Comparison of ENCODE assay signal across 2 cellular contexts in the genomic region with DNA sequence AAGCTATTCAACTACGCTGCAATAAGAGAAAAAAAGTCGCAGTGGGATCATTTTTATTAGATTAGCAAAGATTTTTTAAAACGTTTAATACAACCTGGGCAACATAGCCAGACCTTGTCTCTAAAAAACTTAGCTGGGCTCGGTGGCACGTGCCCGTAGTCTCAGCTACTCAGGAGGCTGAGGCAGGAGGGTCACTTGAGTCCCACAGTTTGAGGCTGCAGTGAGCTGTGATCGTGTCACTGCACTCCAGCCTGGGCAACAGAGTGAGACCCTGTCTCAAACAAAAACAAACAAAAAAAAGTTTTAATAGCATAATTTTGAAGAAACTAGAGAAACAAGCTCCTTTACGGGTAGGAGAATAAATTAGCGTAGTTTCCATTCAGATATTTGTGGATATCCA.
TF ChIP-seq lines count a peak whose summit lies in the region.

No MANE protein-coding gene starts in this region.

TF ChIP-seq in IMR-90, 13 proteins besides CTCF, POLR2A, EP300 and RAD21:
- TF ChIP-seq, protein P1, sequence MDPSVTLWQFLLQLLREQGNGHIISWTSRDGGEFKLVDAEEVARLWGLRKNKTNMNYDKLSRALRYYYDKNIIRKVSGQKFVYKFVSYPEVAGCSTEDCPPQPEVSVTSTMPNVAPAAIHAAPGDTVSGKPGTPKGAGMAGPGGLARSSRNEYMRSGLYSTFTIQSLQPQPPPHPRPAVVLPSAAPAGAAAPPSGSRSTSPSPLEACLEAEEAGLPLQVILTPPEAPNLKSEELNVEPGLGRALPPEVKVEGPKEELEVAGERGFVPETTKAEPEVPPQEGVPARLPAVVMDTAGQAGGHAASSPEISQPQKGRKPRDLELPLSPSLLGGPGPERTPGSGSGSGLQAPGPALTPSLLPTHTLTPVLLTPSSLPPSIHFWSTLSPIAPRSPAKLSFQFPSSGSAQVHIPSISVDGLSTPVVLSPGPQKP (IDR thresholded peaks at IDR 0.05; ENCODE audit: borderline replicate concordance, low read depth, low read length) = no peak
- TF ChIP-seq CHD1 (IDR thresholded peaks at IDR 0.05; ENCODE audit: low read depth, low read length) (no peak), CEBPB (IDR thresholded peaks at IDR 0.05; ENCODE audit: low read depth, low read length) (no peak), MAZ (IDR thresholded peaks at IDR 0.05; ENCODE audit: borderline replicate concordance, low read depth, low read length) (no peak), BHLHE40 (IDR thresholded peaks at IDR 0.05; ENCODE audit: low read depth, low read length) (no peak)

TF ChIP-seq in GM12878, 131 proteins besides CTCF, POLR2A, EP300 and RAD21:
- TF ChIP-seq TCF3 (IDR thresholded peaks at IDR 0.05; ENCODE audit: borderline replicate concordance, insufficient read depth, low read depth, low read length) = no peak
